26 cellular contexts compared by ENCODE assay signal in genomic region chr22:20903093-20903492, GRCh38. TPM values are rescaled to one million over a fixed set of nuclear protein-coding genes. Genes with fewer than 3 reads are reported as not detected.
DNase-seq lines count a peak whose midpoint lies in the region; ATAC-seq, FAIRE-seq and TF ChIP-seq lines count a peak whose summit lies in the region.
"Had no signal": no experiment of that assay in that cellular context is flagged by ENCODE, and none has a peak within 500 bp of the region (broad histone marks: within the 10 kb centered on the region; RNA-seq: fewer than 3 reads in every experiment).

No MANE protein-coding gene starts in this region.

- H3K4me2 ChIP-seq in K562 (ENCODE audit: insufficient read depth, low read length), result no peak overlapping the region
- H3K4me2 ChIP-seq: A549 had no signal

- no peak for TF ChIP-seq POLR2A in K562 (conservative IDR thresholded peaks at IDR 0.05)

- H3K9me1 ChIP-seq in K562 (ENCODE audit: control insufficient read depth, insufficient read depth, low read length), result no peaks in the 10 kb centered on the region

- H3K4me1 Mint-ChIP-seq in activated CD4-positive, alpha-beta T cell treated with anti-CD3 and anti-CD28 coated beads, Interleukin-2, amount 10 ng/mL, durations not matched to agents 7 days and 5 days, result peaks cover 5% of the 10 kb centered on the region
- no peaks in the 10 kb centered on the region for H3K4me1 Mint-ChIP-seq in stimulated activated naive CD8-positive, alpha-beta T cell treated with anti-CD3 and anti-CD28 coated beads, Interleukin-15, amount 100 ng/mL, for 72 hours
- H3K4me1 Mint-ChIP-seq: B cell; CD4-positive, alpha-beta memory T cell; CD8-positive, alpha-beta memory T cell had no signal

- DNase-seq in activated CD4-positive, alpha-beta T cell treated with anti-CD3 and anti-CD28 coated beads, Interleukin-2, amount 10 ng/mL, durations not matched to agents 7 days and 5 days, result no peak
- DNase-seq in activated CD4-positive, alpha-beta T cell treated with anti-CD3 and anti-CD28 coated beads, Interleukin-2, amount 50 U/mL, for 1 hour, result no peak
- DNase-seq in K562 (ENCODE audit: extremely low read depth in 1 of 4, low spot score in 3 of 4) (no peak), posterior vena cava (ENCODE audit: low spot score) (peak; percentile 8)
- DNase-seq in activated effector memory CD4-positive, alpha-beta T cell treated with anti-CD3 and anti-CD28 coated beads, Interleukin-2, amount 50 U/mL, for 16 hours, result no peak
- DNase-seq in stimulated activated naive CD8-positive, alpha-beta T cell treated with anti-CD3 and anti-CD28 coated beads, Interleukin-15, amount 100 ng/mL, for 72 hours, result no peak
- DNase-seq: AML-193; CD4-positive, alpha-beta memory T cell; CD4-positive, CD25-positive, alpha-beta regulatory T cell; CD8-positive, alpha-beta memory T cell; COR-L47; DMS 273 treated with DMSO at 0.1 percent for 48 hours; DMS153; DMS53; DMS79; DND-41; EL; GDM1 had no signal

- no peak overlapping the region for H3K9ac ChIP-seq in K562 (ENCODE audit: insufficient read depth in 1 of 2, low read depth in 2 of 2, low read length in 2 of 2)
- H3K9ac ChIP-seq: BLaER1 treated with 17β-estradiol and CSF1 and Interleukin-3, amounts not matched to agents 10 nM and 100 nM had no signal

- H4K20me1 ChIP-seq in K562 (replicated peaks; ENCODE audit: control insufficient read depth, insufficient read depth, low read length), result no peaks in the 10 kb centered on the region
- H4K20me1 ChIP-seq: BLaER1 treated with 17β-estradiol and CSF1 and Interleukin-3, amounts not matched to agents 10 nM and 100 nM had no signal

- no peak overlapping the region for H2AFZ ChIP-seq in K562 (ENCODE audit: low read depth, low read length)

- no peak for TF ChIP-seq RAD21 in K562 (CRISPR knock-in tag; conservative IDR thresholded peaks at IDR 0.05 in 1 of 2, IDR thresholded peaks at IDR 0.05 in 1 of 2)

- no peaks in the 10 kb centered on the region for H3K36me3 ChIP-seq in K562 (ENCODE audit: control insufficient read depth, insufficient read depth, low read length)
- H3K36me3 ChIP-seq: BLaER1 treated with 17β-estradiol and CSF1 and Interleukin-3, amounts not matched to agents 10 nM and 100 nM had no signal

- H3K27me3 Mint-ChIP-seq in activated CD4-positive, alpha-beta T cell treated with anti-CD3 and anti-CD28 coated beads, Interleukin-2, amount 10 ng/mL, durations not matched to agents 7 days and 5 days, result peaks cover 11% of the 10 kb centered on the region
- no peaks in the 10 kb centered on the region for H3K27me3 Mint-ChIP-seq in stimulated activated naive CD8-positive, alpha-beta T cell treated with anti-CD3 and anti-CD28 coated beads, Interleukin-15, amount 100 ng/mL, for 72 hours
- H3K27me3 Mint-ChIP-seq: CD4-positive, alpha-beta memory T cell; CD8-positive, alpha-beta memory T cell had no signal

- H3K27ac ChIP-seq in K562 (ENCODE audit: extremely low read depth, low read depth, low read length), result no peak overlapping the region
- H3K27ac ChIP-seq: 22Rv1, C4-2B had no signal

- no peak overlapping the region for H3K4me3 Mint-ChIP-seq in activated CD4-positive, alpha-beta T cell treated with anti-CD3 and anti-CD28 coated beads, Interleukin-2, amount 10 ng/mL, durations not matched to agents 7 days and 5 days
- no peak overlapping the region for H3K4me3 Mint-ChIP-seq in stimulated activated naive CD8-positive, alpha-beta T cell treated with anti-CD3 and anti-CD28 coated beads, Interleukin-15, amount 100 ng/mL, for 72 hours
- H3K4me3 Mint-ChIP-seq: B cell; CD4-positive, alpha-beta memory T cell; CD4-positive, CD25-positive, alpha-beta regulatory T cell; CD8-positive, alpha-beta memory T cell had no signal

- no peak for TF ChIP-seq CTCF in K562 (IDR thresholded peaks at IDR 0.05 in 2 of 3, conservative IDR thresholded peaks at IDR 0.05 in 1 of 3; ENCODE audit: insufficient read depth in 2 of 3, low read depth in 1 of 3, low read length in 3 of 3)

- no peaks in the 10 kb centered on the region for H3K36me3 Mint-ChIP-seq in activated CD4-positive, alpha-beta T cell treated with anti-CD3 and anti-CD28 coated beads, Interleukin-2, amount 10 ng/mL, durations not matched to agents 7 days and 5 days (ENCODE audit: low read depth)
- H3K36me3 Mint-ChIP-seq: CD4-positive, alpha-beta memory T cell; CD4-positive, CD25-positive, alpha-beta regulatory T cell; CD8-positive, alpha-beta memory T cell had no signal

- in situ Hi-C loops in K562 (cut with MboI), result no loop called here

- POLR2A ChIA-PET in activated CD4-positive, alpha-beta T cell treated with anti-CD3 and anti-CD28 coated beads, Interleukin-2, amount 10 ng/mL, durations not matched to agents 7 days and 5 days (lab: Charles Lee), result no interaction called here
- POLR2A ChIA-PET in K562 (lab: Yijun Ruan, JAX), result interaction anchor here (0.6 to 54.6 kb wide), 12 partner anchors 8 to 118 kb away, joined by 3 to 1556 read pairs (median 5); partner anchors contain the start of genes AIFM3, CRKL and LZTR1

- H3K9me3 Mint-ChIP-seq in activated CD4-positive, alpha-beta T cell treated with anti-CD3 and anti-CD28 coated beads, Interleukin-2, amount 10 ng/mL, durations not matched to agents 7 days and 5 days, result no peaks in the 10 kb centered on the region
- H3K9me3 Mint-ChIP-seq in stimulated activated naive CD8-positive, alpha-beta T cell treated with anti-CD3 and anti-CD28 coated beads, Interleukin-15, amount 100 ng/mL, for 72 hours, result no peaks in the 10 kb centered on the region
- H3K9me3 Mint-ChIP-seq: CD4-positive, alpha-beta memory T cell; CD8-positive, alpha-beta memory T cell had no signal

- no peak overlapping the region for H3K4me3 ChIP-seq in K562
- H3K4me3 ChIP-seq: A549; BLaER1 treated with 17β-estradiol and CSF1 and Interleukin-3, amounts not matched to agents 10 nM and 100 nM; GM12878 had no signal

- no peak for ATAC-seq in K562
- no peak for ATAC-seq in stimulated activated naive CD8-positive, alpha-beta T cell treated with anti-CD3 and anti-CD28 coated beads, Interleukin-15, amount 100 ng/mL, for 72 hours
- ATAC-seq: A549, GM12878 had no signal

- no peak for TF ChIP-seq EP300 in K562 (IDR thresholded peaks at IDR 0.05; ENCODE audit: low read length)

- H3K4me1 ChIP-seq in K562 (replicated peaks in 1 of 2; ENCODE audit: control insufficient read depth in 2 of 2, insufficient read depth in 2 of 2, low read length in 2 of 2), result no peaks in the 10 kb centered on the region

- WGBS in K562 (ENCODE audit: insufficient coverage, low coverage, missing lambda C conversion rate), result 72% methylated on average over 2 of the region's 2 CpGs

- H3K27ac Mint-ChIP-seq in activated CD4-positive, alpha-beta T cell treated with anti-CD3 and anti-CD28 coated beads, Interleukin-2, amount 10 ng/mL, durations not matched to agents 7 days and 5 days, result peak overlapping the region; percentile 64
- H3K27ac Mint-ChIP-seq in stimulated activated naive CD8-positive, alpha-beta T cell treated with anti-CD3 and anti-CD28 coated beads, Interleukin-15, amount 100 ng/mL, for 72 hours, result no peak overlapping the region
- H3K27ac Mint-ChIP-seq: B cell; CD4-positive, alpha-beta memory T cell; CD8-positive, alpha-beta memory T cell had no signal

- CTCF ChIA-PET in activated CD4-positive, alpha-beta T cell treated with anti-CD3 and anti-CD28 coated beads, Interleukin-2, amount 10 ng/mL, durations not matched to agents 7 days and 5 days (lab: Charles Lee), result interaction anchor here (0.7 to 3.8 kb wide), 3 partner anchors 10 to 17 kb away, joined by 3 to 22 read pairs (median 3); partner anchors contain the start of gene CRKL
- CTCF ChIA-PET in K562 (lab: Yijun Ruan, JAX; ENCODE audit: low intra/inter-chr PET ratio), result no interaction called here

- no peaks in the 10 kb centered on the region for H3K9me3 ChIP-seq in K562 (replicated peaks; ENCODE audit: control insufficient read depth, insufficient read depth, low read depth, low read length)
- H3K9me3 ChIP-seq: A549; BLaER1 treated with 17β-estradiol and CSF1 and Interleukin-3, amounts not matched to agents 10 nM and 100 nM had no signal

- no peak for FAIRE-seq in K562 (lab: Jason Lieb, UNC)
- FAIRE-seq: A549, GM12878, GM12892, GM18507 had no signal

- intact Hi-C loops in K562 (cut with micrococcal nuclease), result loop anchor here (1.0 kb wide), 1 partner anchor 12 kb away; no protein-coding TSS in a partner anchor
- intact Hi-C loops in posterior vena cava (cut with DNase I), result no loop called here

- H3K27me3 ChIP-seq in K562 (ENCODE audit: control insufficient read depth in 2 of 2, insufficient read depth in 2 of 2, low read length in 2 of 2), result peaks cover 15 to 27% of the 10 kb centered on the region in 2 experiments
- H3K27me3 ChIP-seq: BLaER1 treated with 17β-estradiol and CSF1 and Interleukin-3, amounts not matched to agents 10 nM and 100 nM had no signal

- no TSS peak for BruUV-seq in K562 (replicated peaks; lab: Mats Ljungman, UMichigan)

- no peaks in the 10 kb centered on the region for H3K79me2 ChIP-seq in K562 (ENCODE audit: control insufficient read depth, insufficient read depth, low read length)

RNA-seq across cellular contexts. Expression of gene CRKL, which starts 14.1 kb away (rescaled TPM):
- 10 to 100 TPM; 82.2 to 87.2 TPM for total RNA-seq in activated CD4-positive, alpha-beta T cell treated with anti-CD3 and anti-CD28 coated beads, Interleukin-2, amount 10 ng/mL, durations not matched to agents 7 days and 5 days
- total RNA-seq in K562 (2011; cell fraction: chromatin; rRNA removed; ENCODE audit: low replicate concordance), result 251 and 271 TPM in 2 replicates
- total RNA-seq in K562 (2011; cell fraction: nucleolus; rRNA removed), result 179 and 190 TPM in 2 replicates
- total RNA-seq in K562 (2011; cell fraction: nucleoplasm; rRNA removed), result 236 and 257 TPM in 2 replicates
- 105 and 144 TPM in 2 replicates for total RNA-seq in K562 (2014; rRNA removed)
- total RNA-seq in K562 (2014; rRNA removed; fragmentation: Illumina TruSeq; extraction: Trizol), result 138 and 141 TPM in 2 replicates
- total RNA-seq in K562 (2015; rRNA removed; fragmentation: Illumina TruSeq; extraction: Trizol), result 124 and 128 TPM in 2 replicates
- 263 and 267 TPM in 2 replicates for total RNA-seq in K562 (2021)
- 135 and 196 TPM in 2 replicates for polyA plus RNA-seq in K562 (2011; rRNA removed)
- 111 and 189 TPM in 2 replicates for polyA plus RNA-seq in K562 (2011; cell fraction: cytosol; rRNA removed)
- 90.3 and 116 TPM in 2 replicates for polyA plus RNA-seq in K562 (2011; cell fraction: nucleus; rRNA removed)
- 90.4 and 122 TPM in 2 replicates for polyA plus RNA-seq in K562 (2012)
- 144 and 156 TPM in 2 replicates for polyA plus RNA-seq in K562 (2014; fragmentation: Illumina TruSeq; extraction: Trizol)
- polyA plus RNA-seq in K562 (2014; fragmentation: Nextera tagmentation; extraction: Ambion mirVana), result 100 to 1,000 TPM; 100 to 105 TPM
- 114 and 124 TPM in 2 replicates for polyA plus RNA-seq in K562 (2014; rRNA removed)
- 219 and 267 TPM in 2 replicates for polyA minus RNA-seq in K562 (2011; rRNA and poly(A)+ RNA removed)
- polyA minus RNA-seq in K562 (2011; cell fraction: cytosol; rRNA and poly(A)+ RNA removed), result 166 and 232 TPM in 2 replicates
- 39.9 and 84.6 TPM in 2 replicates for polyA minus RNA-seq in K562 (2011; cell fraction: nucleus; rRNA and poly(A)+ RNA removed)
- 10 to 100 TPM; 36.7 to 37.5 TPM for total RNA-seq in posterior vena cava

RNA-seq across cellular contexts. Expression of gene SNAP29, which starts 44.3 kb away (rescaled TPM):
- 10 to 100 TPM; 29.6 to 36.0 TPM for total RNA-seq in activated CD4-positive, alpha-beta T cell treated with anti-CD3 and anti-CD28 coated beads, Interleukin-2, amount 10 ng/mL, durations not matched to agents 7 days and 5 days
- total RNA-seq in K562 (2011; cell fraction: chromatin; rRNA removed; ENCODE audit: low replicate concordance), result 63.6 and 66.4 TPM in 2 replicates
- total RNA-seq in K562 (2011; cell fraction: nucleolus; rRNA removed), result 39.3 and 45.4 TPM in 2 replicates
- 59.8 and 84.4 TPM in 2 replicates for total RNA-seq in K562 (2011; cell fraction: nucleoplasm; rRNA removed)
- total RNA-seq in K562 (2014; rRNA removed), result 71.4 and 89.3 TPM in 2 replicates
- total RNA-seq in K562 (2014; rRNA removed; fragmentation: Illumina TruSeq; extraction: Trizol), result 58.1 and 64.4 TPM in 2 replicates
- 70.6 and 75.9 TPM in 2 replicates for total RNA-seq in K562 (2015; rRNA removed; fragmentation: Illumina TruSeq; extraction: Trizol)
- 122 and 123 TPM in 2 replicates for total RNA-seq in K562 (2021)
- polyA plus RNA-seq in K562 (2011; rRNA removed), result 187 and 200 TPM in 2 replicates
- 97.0 and 115 TPM in 2 replicates for polyA plus RNA-seq in K562 (2011; cell fraction: cytosol; rRNA removed)
- polyA plus RNA-seq in K562 (2011; cell fraction: nucleus; rRNA removed), result 51.6 and 70.0 TPM in 2 replicates
- 105 and 162 TPM in 2 replicates for polyA plus RNA-seq in K562 (2012)
- 181 and 250 TPM in 2 replicates for polyA plus RNA-seq in K562 (2014; fragmentation: Illumina TruSeq; extraction: Trizol)
- 10 to 100 TPM; 19.5 to 22.8 TPM for polyA plus RNA-seq in K562 (2014; fragmentation: Nextera tagmentation; extraction: Ambion mirVana)
- 136 and 161 TPM in 2 replicates for polyA plus RNA-seq in K562 (2014; rRNA removed)
- 89.0 and 94.5 TPM in 2 replicates for polyA minus RNA-seq in K562 (2011; rRNA and poly(A)+ RNA removed)
- polyA minus RNA-seq in K562 (2011; cell fraction: cytosol; rRNA and poly(A)+ RNA removed), result 44.9 and 53.1 TPM in 2 replicates
- polyA minus RNA-seq in K562 (2011; cell fraction: nucleus; rRNA and poly(A)+ RNA removed), result 14.3 and 25.0 TPM in 2 replicates
- total RNA-seq in posterior vena cava, result 10 to 100 TPM; 22.9 to 25.5 TPM

RNA-seq across cellular contexts. Expression of gene PI4KA, which starts 44.5 kb away (rescaled TPM):
- 100 to 1,000 TPM; 103 to 113 TPM for total RNA-seq in activated CD4-positive, alpha-beta T cell treated with anti-CD3 and anti-CD28 coated beads, Interleukin-2, amount 10 ng/mL, durations not matched to agents 7 days and 5 days
- 856 and 1,421 TPM in 2 replicates for total RNA-seq in K562 (2011; cell fraction: chromatin; rRNA removed; ENCODE audit: low replicate concordance)
- total RNA-seq in K562 (2011; cell fraction: nucleolus; rRNA removed), result 627 and 658 TPM in 2 replicates
- total RNA-seq in K562 (2011; cell fraction: nucleoplasm; rRNA removed), result 567 and 576 TPM in 2 replicates
- total RNA-seq in K562 (2014; rRNA removed), result 103 and 117 TPM in 2 replicates
- 62.3 and 63.7 TPM in 2 replicates for total RNA-seq in K562 (2014; rRNA removed; fragmentation: Illumina TruSeq; extraction: Trizol)
- total RNA-seq in K562 (2015; rRNA removed; fragmentation: Illumina TruSeq; extraction: Trizol), result 75.3 and 82.5 TPM in 2 replicates
- total RNA-seq in K562 (2021), result 173 and 187 TPM in 2 replicates
- 84.7 and 128 TPM in 2 replicates for polyA plus RNA-seq in K562 (2011; rRNA removed)
- 76.2 and 84.4 TPM in 2 replicates for polyA plus RNA-seq in K562 (2011; cell fraction: cytosol; rRNA removed)
- polyA plus RNA-seq in K562 (2011; cell fraction: nucleus; rRNA removed), result 448 and 556 TPM in 2 replicates
- polyA plus RNA-seq in K562 (2012), result 142 and 181 TPM in 2 replicates
- 124 and 127 TPM in 2 replicates for polyA plus RNA-seq in K562 (2014; fragmentation: Illumina TruSeq; extraction: Trizol)
- 10 to 100 TPM in 1 of 2 experiments, 1 to 10 TPM in 1; 7.3 to 11.1 TPM for polyA plus RNA-seq in K562 (2014; fragmentation: Nextera tagmentation; extraction: Ambion mirVana)
- 116 and 125 TPM in 2 replicates for polyA plus RNA-seq in K562 (2014; rRNA removed)
- 160 and 176 TPM in 2 replicates for polyA minus RNA-seq in K562 (2011; rRNA and poly(A)+ RNA removed)
- 98.9 and 161 TPM in 2 replicates for polyA minus RNA-seq in K562 (2011; cell fraction: cytosol; rRNA and poly(A)+ RNA removed)
- 188 and 253 TPM in 2 replicates for polyA minus RNA-seq in K562 (2011; cell fraction: nucleus; rRNA and poly(A)+ RNA removed)
- 10 to 100 TPM; 83.9 to 97.9 TPM for total RNA-seq in posterior vena cava
